ENCODE assay signal across 8 cellular contexts in genomic region chr9:122940603-122941559, GRCh38. TPM values are rescaled to one million over a fixed set of nuclear protein-coding genes. Genes with fewer than 3 reads are reported as not detected.
A peak's percentile ranks its signal among the peaks of the same experiment; 100 is the strongest.
DNase-seq lines count a peak whose midpoint lies in the region; ATAC-seq and TF ChIP-seq lines count a peak whose summit lies in the region.

TSS of gene RABGAP1 (plus strand) at chr9:122941020. CDS start at chr9:122957060, 16,040 bp downstream.

- peaks cover 21% of the 10 kb centered on the region for H3K4me1 Mint-ChIP-seq in WTC11
- H3K4me1 Mint-ChIP-seq in immature natural killer cell: peaks cover 24 to 36% of the 10 kb centered on the region in 2 donors

- H3K36me3 Mint-ChIP-seq in WTC11: peaks cover 16% of the 10 kb centered on the region
- H3K36me3 Mint-ChIP-seq in immature natural killer cell: peaks cover 5 to 14% (median 9%) of the 10 kb centered on the region in 3 donors

- H3K27me3 Mint-ChIP-seq in WTC11 (ENCODE audit: low read depth) (no peaks in the 10 kb centered on the region; the same call in 1 of the 2 replicates), immature natural killer cell (ENCODE audit: low read depth in 3 of 3) (peaks cover 6 to 8% (median 7%) of the 10 kb centered on the region in 3 donors)

- H3K4me3 ChIP-seq in AG04449 (ENCODE audit: low read depth, low read length) (peak within 1 kb of the TSS; percentile 85), cardiac fibroblast (replicated peaks in 1 of 2; ENCODE audit: low read depth in 2 of 2, low read length in 2 of 2) (peak within 1 kb of the TSS; percentile 87 to 92)

- CTCF ChIA-PET in AG04449 (lab: Yijun Ruan, JAX) (interaction anchor here (1.0 to 1.5 kb wide), 2 partner anchors 9 to 50 kb away, joined by 3 to 7 read pairs; partner anchors contain the start of gene ZBTB26), WTC11 (lab: Charles Lee) (interaction anchor here (0.7 to 1.5 kb wide), 3 partner anchors 9 to 409 kb away, joined by 3 to 10 read pairs (median 5); partner anchors contain the start of gene ZBTB26)

- DNase-seq in AG04449 (ENCODE audit: low read depth, low spot score) (peak; percentile 87), NCI-H2227 treated with DMSO at 0.1 percent for 48 hours (lab: John Stamatoyannopoulos, UW) (peak; percentile 91), WTC11 (ENCODE audit: low spot score) (peak; percentile 100), cardiac fibroblast (ENCODE audit: low read depth in 2 of 2) (peak; percentile 98 to 99), immature natural killer cell (peak; percentile 95 to 97 (median 96)), smooth muscle cell of the brain vasculature (ENCODE audit: low read depth, low spot score) (peak; percentile 96)

- H3K9me3 Mint-ChIP-seq in WTC11 (no peaks in the 10 kb centered on the region), immature natural killer cell (no peaks in the 10 kb centered on the region)

- POLR2A ChIA-PET in AG04449 (lab: Yijun Ruan, JAX) (interaction anchor here (0.6 to 2.4 kb wide), 8 partner anchors 9 to 113 kb away, joined by 3 to 14 read pairs (median 4); partner anchors contain the start of genes PDCL, RC3H2, ZBTB26 and ZBTB6), WTC11 (lab: Charles Lee) (interaction anchor here (0.5 to 2.3 kb wide), 11 partner anchors 8 to 1974 kb away, joined by 3 to 44 read pairs (median 4); partner anchors contain the start of genes RC3H2, ZBTB26 and ZBTB6)

- H3K4me3 Mint-ChIP-seq in WTC11 (peak within 1 kb of the TSS; percentile 92), immature natural killer cell (peak within 1 kb of the TSS; percentile 86 to 97 (median 93))

- ATAC-seq in GM18907 (IDR thresholded peaks at IDR 0.05; ENCODE audit: unreplicated experiment): peak; percentile 97
- peak; percentile 99 for ATAC-seq in HG03159 (IDR thresholded peaks at IDR 0.05; ENCODE audit: unreplicated experiment)
- peak; percentile 99 for ATAC-seq in WTC11

- H3K27ac Mint-ChIP-seq in WTC11 (peak within 1 kb of the TSS; percentile 99), immature natural killer cell (peak within 1 kb of the TSS; percentile 87 to 96 (median 90))

- TF ChIP-seq CTCF in AG04449 (IDR thresholded peaks at IDR 0.05; ENCODE audit: insufficient read depth, low read length, missing control alignments) (no peak), WTC11 (IDR thresholded peaks at IDR 0.05) (no peak), cardiac fibroblast (IDR thresholded peaks at IDR 0.05; ENCODE audit: low read depth, low read length) (no peak)

TF ChIP-seq in WTC11, 78 proteins besides CTCF, POLR2A, EP300 and RAD21 (continues in another document):
- TF ChIP-seq NR3C1 (CRISPR knock-in tag; conservative IDR thresholded peaks at IDR 0.05; ENCODE audit: low read depth) (no peak), CREB1 (CRISPR knock-in tag; IDR thresholded peaks at IDR 0.05) (no peak), TEAD1 (CRISPR knock-in tag; IDR thresholded peaks at IDR 0.05) (0 out of 2 replicates have a peak, but pooled peaks have one; percentile 14), ZNF317 (CRISPR knock-in tag; IDR thresholded peaks at IDR 0.05; ENCODE audit: borderline replicate concordance, low read depth) (peak; percentile 100), SMAD3 (CRISPR knock-in tag; IDR thresholded peaks at IDR 0.05; ENCODE audit: borderline replicate concordance) (0 out of 2 replicates have a peak, but pooled peaks have one; percentile 24), GABPB1 (CRISPR knock-in tag; IDR thresholded peaks at IDR 0.05) (peak; percentile 10; the same call in 1 of the 2 replicates), ETV6 (CRISPR knock-in tag; IDR thresholded peaks at IDR 0.05) (peak; percentile 61; the same call in 1 of the 2 replicates), NFATC4 (CRISPR knock-in tag; IDR thresholded peaks at IDR 0.05) (peak; percentile 34; the same call in 1 of the 2 replicates), TP53 (CRISPR knock-in tag; IDR thresholded peaks at IDR 0.05) (0 out of 2 replicates have a peak, but pooled peaks have one; percentile 57), NFYB (CRISPR knock-in tag; conservative IDR thresholded peaks at IDR 0.05; ENCODE audit: low read depth) (peak; percentile 56), ZMAT4 (CRISPR knock-in tag; IDR thresholded peaks at IDR 0.05) (peak; percentile 74; the same call in 1 of the 2 replicates), IRF1 (CRISPR knock-in tag; IDR thresholded peaks at IDR 0.05) (0 out of 2 replicates have a peak, but pooled peaks have one; percentile 44), USF2 (CRISPR knock-in tag; IDR thresholded peaks at IDR 0.05) (peak; percentile 72), NR1H2 (CRISPR knock-in tag; IDR thresholded peaks at IDR 0.05) (no peak), ZNF416 (CRISPR knock-in tag; IDR thresholded peaks at IDR 0.05) (peak; percentile 91), HMGXB4 (CRISPR knock-in tag; IDR thresholded peaks at IDR 0.05) (peak; percentile 52; the same call in 1 of the 2 replicates), EMX1 (CRISPR knock-in tag; IDR thresholded peaks at IDR 0.05) (0 out of 2 replicates have a peak, but pooled peaks have one; percentile 50), ZSCAN18 (CRISPR knock-in tag; IDR thresholded peaks at IDR 0.05) (no peak), ZNF263 (CRISPR knock-in tag; IDR thresholded peaks at IDR 0.05; ENCODE audit: low read depth) (no peak), SP1 (CRISPR knock-in tag; conservative IDR thresholded peaks at IDR 0.05) (peak; percentile 90), FOXP1 (CRISPR knock-in tag; IDR thresholded peaks at IDR 0.05; ENCODE audit: borderline replicate concordance) (peak; percentile 72; the same call in 1 of the 2 replicates), ZNF281 (CRISPR knock-in tag; IDR thresholded peaks at IDR 0.05) (peak; percentile 42; the same call in 1 of the 2 replicates)

RNA-seq across cellular contexts. Expression of gene RABGAP1, which starts in this region (rescaled TPM):
- 38.1 to 42.9 TPM (median 41.1 TPM) in 3 replicates for total RNA-seq in WTC11 (2021)
- 10 to 100 TPM; 14.0 to 24.2 (median 14.7) TPM for polyA plus RNA-seq in immature natural killer cell

Comparison
In these comparisons a context has a peak if more than half of its experiments do, and no peak if none do; other contexts are left out.
1. Peak in every context shown above with its lines: DNase-seq, ATAC-seq and H3K4me3 ChIP-seq.